20 cellular contexts compared by ENCODE assay signal in genomic region chr21:26798856-26799751, GRCh38. TPM values are rescaled to one million over a fixed set of nuclear protein-coding genes. Genes with fewer than 3 reads are reported as not detected.
DNase-seq lines count a peak whose midpoint lies in the region; FAIRE-seq and TF ChIP-seq lines count a peak whose summit lies in the region.
"Had no signal": no experiment of that assay in that cellular context is flagged by ENCODE, and none has a peak within 500 bp of the region (broad histone marks: within the 10 kb centered on the region; RNA-seq: fewer than 3 reads in every experiment).

No MANE protein-coding gene starts in this region.

- peak overlapping the region; percentile 80 to 86 for H3K27ac ChIP-seq in breast epithelium
- H3K27ac ChIP-seq in hepatocyte, result peak overlapping the region; percentile 85
- H3K27ac ChIP-seq: epithelial cell of prostate, RWPE1 had no signal

- no peaks in the 10 kb centered on the region for H3K9me2 ChIP-seq in hepatocyte (replicated peaks; ENCODE audit: insufficient read depth)

- no peak overlapping the region for H3K4me2 ChIP-seq in hepatocyte

- FAIRE-seq in urothelium cell line (lab: Jason Lieb, UNC), result no peak
- FAIRE-seq: H1, small intestine had no signal

- no peak overlapping the region for H2AFZ ChIP-seq in hepatocyte

- DNase-seq in breast epithelium (ENCODE audit: low spot score in 2 of 2) (no peak), MCF 10A (ENCODE audit: unreplicated experiment) (no peak), NCI-H748 treated with DMSO at 0.1 percent for 48 hours (lab: John Stamatoyannopoulos, UW) (peak; percentile 81), hepatocyte (ENCODE audit: low spot score) (peak; percentile 25), urothelium cell line (ENCODE audit: low spot score) (peak; percentile 44), mesenteric fat pad (ENCODE audit: low spot score) (no peak), NAMALWA (ENCODE audit: low spot score) (no peak), hippocampal formation (lab: John Stamatoyannopoulos, UW) (no peak)
- DNase-seq: activated CD4-positive, alpha-beta T cell treated with anti-CD3 and anti-CD28 coated beads, Interleukin-2, amount 10 ng/mL, durations not matched to agents 24 days and 14 days; activated naive CD8-positive, alpha-beta T cell treated with anti-CD3 and anti-CD28 coated beads, Interleukin-2, amount 50 U/mL, for 24 hours; activated T-cell treated with anti-CD3 and anti-CD28 coated beads, Interleukin-2, amount 50 U/mL, for 4 hours; NCI-H510A treated with DMSO at 0.1 percent for 48 hours; occipital lobe; small intestine; stimulated activated naive CD8-positive, alpha-beta T cell treated with anti-CD3 and anti-CD28 coated beads, Interleukin-15, amount 100 ng/mL, for 72 hours; T-helper 9 cell had no signal

- no peak overlapping the region for H3K4me3 Mint-ChIP-seq in MCF 10A (ENCODE audit: unreplicated experiment)
- H3K4me3 Mint-ChIP-seq: activated CD4-positive, alpha-beta T cell treated with anti-CD3 and anti-CD28 coated beads, Interleukin-2, amount 10 ng/mL, durations not matched to agents 24 days and 14 days; activated naive CD8-positive, alpha-beta T cell treated with anti-CD3 and anti-CD28 coated beads, Interleukin-2, amount 50 U/mL, for 24 hours; activated T-cell treated with anti-CD3 and anti-CD28 coated beads, Interleukin-2, amount 50 U/mL, for 4 hours; memory B cell; stimulated activated naive CD8-positive, alpha-beta T cell treated with anti-CD3 and anti-CD28 coated beads, Interleukin-15, amount 100 ng/mL, for 72 hours had no signal

- H3K27me3 ChIP-seq in breast epithelium (no peaks in the 10 kb centered on the region), hepatocyte (no peaks in the 10 kb centered on the region)

- H3K36me3 ChIP-seq in breast epithelium (no peaks in the 10 kb centered on the region), hepatocyte (replicated peaks; ENCODE audit: insufficient read depth, low read depth) (no peaks in the 10 kb centered on the region)

- POLR2A ChIA-PET in MCF 10A (lab: Yijun Ruan, JAX), result no interaction called here

- TF ChIP-seq POLR2A in breast epithelium (IDR thresholded peaks at IDR 0.05), result no peak

- no TSS peak for BruUV-seq in MCF 10A (replicated peaks; lab: Mats Ljungman, UMichigan)

- 74% methylated on average over 8 of the region's 8 CpGs for WGBS in hepatocyte (ENCODE audit: low lambda C conversion rate, missing lambda C conversion rate)

- no peaks in the 10 kb centered on the region for H3K27me3 Mint-ChIP-seq in MCF 10A (ENCODE audit: insufficient read depth, unreplicated experiment)
- H3K27me3 Mint-ChIP-seq: memory B cell had no signal

- H3K4me1 Mint-ChIP-seq in MCF 10A (ENCODE audit: insufficient read depth, unreplicated experiment), result peaks cover 11% of the 10 kb centered on the region
- H3K4me1 Mint-ChIP-seq: activated CD4-positive, alpha-beta T cell treated with anti-CD3 and anti-CD28 coated beads, Interleukin-2, amount 10 ng/mL, durations not matched to agents 24 days and 14 days; activated naive CD8-positive, alpha-beta T cell treated with anti-CD3 and anti-CD28 coated beads, Interleukin-2, amount 50 U/mL, for 24 hours; memory B cell; stimulated activated naive CD8-positive, alpha-beta T cell treated with anti-CD3 and anti-CD28 coated beads, Interleukin-15, amount 100 ng/mL, for 72 hours had no signal

- H3K4me1 ChIP-seq in breast epithelium, result peaks cover 0 to 5% of the 10 kb centered on the region in 2 donors
- peaks cover 9% of the 10 kb centered on the region for H3K4me1 ChIP-seq in hepatocyte (ENCODE audit: insufficient read depth)

- H3K9me3 ChIP-seq in breast epithelium (no peaks in the 10 kb centered on the region), hepatocyte (ENCODE audit: low read depth) (no peaks in the 10 kb centered on the region)

- intact Hi-C loops in breast epithelium (cut with DNase I; ENCODE audit: low total_unique reads), result no loop called here
- intact Hi-C loops in MCF 10A (cut with micrococcal nuclease), result no loop called here

- no peaks in the 10 kb centered on the region for H3K36me3 Mint-ChIP-seq in MCF 10A (ENCODE audit: insufficient read depth, unreplicated experiment)
- H3K36me3 Mint-ChIP-seq: memory B cell had no signal

- H3K9me3 Mint-ChIP-seq in MCF 10A (ENCODE audit: unreplicated experiment), result no peaks in the 10 kb centered on the region
- H3K9me3 Mint-ChIP-seq: activated CD4-positive, alpha-beta T cell treated with anti-CD3 and anti-CD28 coated beads, Interleukin-2, amount 10 ng/mL, durations not matched to agents 24 days and 14 days; activated naive CD8-positive, alpha-beta T cell treated with anti-CD3 and anti-CD28 coated beads, Interleukin-2, amount 50 U/mL, for 24 hours; activated T-cell treated with anti-CD3 and anti-CD28 coated beads, Interleukin-2, amount 50 U/mL, for 4 hours; memory B cell; stimulated activated naive CD8-positive, alpha-beta T cell treated with anti-CD3 and anti-CD28 coated beads, Interleukin-15, amount 100 ng/mL, for 72 hours had no signal

- CTCF ChIA-PET in MCF 10A (lab: Yijun Ruan, JAX), result interaction anchor here (0.5 kb wide), 1 partner anchor 48 kb away, joined by 5 read pairs; no protein-coding TSS in a partner anchor

- H3K27ac Mint-ChIP-seq in MCF 10A (ENCODE audit: low read depth, unreplicated experiment), result no peak overlapping the region
- H3K27ac Mint-ChIP-seq: activated CD4-positive, alpha-beta T cell treated with anti-CD3 and anti-CD28 coated beads, Interleukin-2, amount 10 ng/mL, durations not matched to agents 24 days and 14 days; activated naive CD8-positive, alpha-beta T cell treated with anti-CD3 and anti-CD28 coated beads, Interleukin-2, amount 50 U/mL, for 24 hours; memory B cell; stimulated activated naive CD8-positive, alpha-beta T cell treated with anti-CD3 and anti-CD28 coated beads, Interleukin-15, amount 100 ng/mL, for 72 hours had no signal

- H4K20me1 ChIP-seq in hepatocyte (ENCODE audit: insufficient read depth, poor library complexity, severe bottlenecking), result no peaks in the 10 kb centered on the region

- H3K4me3 ChIP-seq in breast epithelium, result no peak overlapping the region
- H3K4me3 ChIP-seq in hepatocyte, result no peak overlapping the region

- H3K79me2 ChIP-seq in hepatocyte, result no peaks in the 10 kb centered on the region

- no peak for TF ChIP-seq CTCF in breast epithelium (IDR thresholded peaks at IDR 0.05)
- no peak for TF ChIP-seq CTCF in MCF 10A (IDR thresholded peaks at IDR 0.05; ENCODE audit: unreplicated experiment)
- no peak for TF ChIP-seq CTCF in hepatocyte (IDR thresholded peaks at IDR 0.05; ENCODE audit: poor library complexity)

RNA-seq across cellular contexts. Expression of gene ADAMTS1, which starts 46.1 kb away (rescaled TPM):
- total RNA-seq in breast epithelium (100 to 1,000 TPM in 1 of 3 donors, 10 to 100 TPM in 2; 72.0 to 198 (median 72.7) TPM), MCF 10A (2022) (1.3 and 1.4 TPM in 2 replicates), hepatocyte (110 and 113 TPM in 2 replicates), mesenteric fat pad (480 TPM)
- 136 and 144 TPM in 2 replicates for polyA plus RNA-seq in hepatocyte

Comparison
In these comparisons a context has a peak if more than half of its experiments do, and no peak if none do; other contexts are left out.
1. RNA of gene ADAMTS1, which starts 46.1 kb away (total RNA-seq): 480 TPM in mesenteric fat pad (single experiment), 110 to 113 TPM in hepatocyte and 72.0 to 198 TPM in breast epithelium; 1.3 to 1.4 TPM in MCF 10A; every median in the first group is over 10 times any median in the second.
2. DNase-seq: peak in NCI-H748 treated with DMSO at 0.1 percent for 48 hours (single experiment), hepatocyte (single experiment) and urothelium cell line (single experiment); none in breast epithelium (0 of 2), MCF 10A (single experiment), mesenteric fat pad (single experiment), NAMALWA (single experiment) and hippocampal formation (0 of 2).